In genomic region chr18:73973972-73974371, GRCh38 we compare ENCODE assay signal across 17 cellular contexts.
DNase-seq lines count a peak whose midpoint lies in the region; ATAC-seq and TF ChIP-seq lines count a peak whose summit lies in the region.
"Had no signal": no experiment of that assay in that cellular context is flagged by ENCODE, and none has a peak within 500 bp of the region (broad histone marks: within the 10 kb centered on the region; RNA-seq: fewer than 3 reads in every experiment).

No MANE protein-coding gene starts in this region.

- no peaks in the 10 kb centered on the region for H3K79me2 ChIP-seq in Loucy (ENCODE audit: insufficient read depth, low read length)

- H3K27me3 ChIP-seq in Loucy (ENCODE audit: insufficient read depth, low read length, poor library complexity, severe bottlenecking): no peaks in the 10 kb centered on the region

- no peak overlapping the region for H2AFZ ChIP-seq in Loucy (ENCODE audit: low read length)
- H2AFZ ChIP-seq: GM23338 had no signal

- H3K4me2 ChIP-seq in Loucy (ENCODE audit: low read depth, low read length, poor library complexity, severe bottlenecking): peak overlapping the region; percentile 62
- H3K4me2 ChIP-seq: GM23338 had no signal

- H3K9ac ChIP-seq in Loucy (ENCODE audit: low read depth, low read length, poor library complexity, severe bottlenecking): no peak overlapping the region

- H3K4me1 Mint-ChIP-seq in T-helper 17 cell: peaks cover 3% of the 10 kb centered on the region

- no peaks in the 10 kb centered on the region for H3K9me2 ChIP-seq in Loucy (replicated peaks; ENCODE audit: low read depth, low read length)

- peaks cover 2% of the 10 kb centered on the region for H3K36me3 Mint-ChIP-seq in T-helper 17 cell (ENCODE audit: low read depth)

- H4K20me1 ChIP-seq in Loucy (ENCODE audit: insufficient read depth, low read length, poor library complexity, severe bottlenecking): no peaks in the 10 kb centered on the region

- peaks cover 21% of the 10 kb centered on the region for H3K4me1 ChIP-seq in Loucy (ENCODE audit: insufficient read depth, low read length, poor library complexity, severe bottlenecking)

- H3K27ac Mint-ChIP-seq in T-helper 17 cell: no peak overlapping the region
- H3K27ac Mint-ChIP-seq: CD4-positive, alpha-beta T cell; GM23338 had no signal

- DNase-seq in SKM-1 treated with dmso at 0.1 percent for 144 hours (lab: John Stamatoyannopoulos, UW; ENCODE audit: unreplicated experiment) (peak; percentile 20), SKM-1 (lab: John Stamatoyannopoulos, UW; ENCODE audit: unreplicated experiment) (no peak), UCSD-AML1 (lab: John Stamatoyannopoulos, UW; ENCODE audit: unreplicated experiment) (peak; percentile 26), NCI-H2029 treated with DMSO at 0.1 percent for 48 hours (lab: John Stamatoyannopoulos, UW) (no peak), T-helper 17 cell (no peak)
- DNase-seq: 8988T; AML-193; C1 segment of cervical spinal cord; Calu3; CD4-positive, alpha-beta T cell; DMS79; H7 had no signal

- H3K4me3 Mint-ChIP-seq in T-helper 17 cell: no peak overlapping the region
- H3K4me3 Mint-ChIP-seq: CD4-positive, alpha-beta T cell; GM23338 had no signal

- ATAC-seq in T-helper 17 cell (no peak), HG03432 (IDR thresholded peaks at IDR 0.05; ENCODE audit: unreplicated experiment) (no peak)
- ATAC-seq: GM12878, GM23338, HepG2 had no signal

- H3K9me3 ChIP-seq in Loucy (ENCODE audit: insufficient read depth, low read depth, low read length) (no peaks in the 10 kb centered on the region), T-helper 17 cell (ENCODE audit: control insufficient read depth, low read length, poor library complexity, severe bottlenecking) (no peaks in the 10 kb centered on the region)

- H3F3A ChIP-seq in Loucy (ENCODE audit: low read depth): no peaks in the 10 kb centered on the region

- H3K4me3 ChIP-seq in Loucy (ENCODE audit: low read length, poor library complexity, severe bottlenecking): no peak overlapping the region
- H3K4me3 ChIP-seq: GM12878, GM23338 had no signal

- TF ChIP-seq CTCF in Loucy (conservative IDR thresholded peaks at IDR 0.05; ENCODE audit: low read length): no peak

- H3K36me3 ChIP-seq in Loucy (ENCODE audit: insufficient read depth, low read length): no peaks in the 10 kb centered on the region

- H3K27me3 Mint-ChIP-seq in T-helper 17 cell: peaks cover 50% of the 10 kb centered on the region

Comparison
In these comparisons a context has a peak if more than half of its experiments do, and no peak if none do; other contexts are left out.
1. DNase-seq: peak in SKM-1 treated with dmso at 0.1 percent for 144 hours (single experiment) and UCSD-AML1 (single experiment); none in SKM-1 (single experiment), NCI-H2029 treated with DMSO at 0.1 percent for 48 hours (single experiment) and T-helper 17 cell (0 of 3).